1 cellular context compared by ENCODE assay signal in the genomic region with DNA sequence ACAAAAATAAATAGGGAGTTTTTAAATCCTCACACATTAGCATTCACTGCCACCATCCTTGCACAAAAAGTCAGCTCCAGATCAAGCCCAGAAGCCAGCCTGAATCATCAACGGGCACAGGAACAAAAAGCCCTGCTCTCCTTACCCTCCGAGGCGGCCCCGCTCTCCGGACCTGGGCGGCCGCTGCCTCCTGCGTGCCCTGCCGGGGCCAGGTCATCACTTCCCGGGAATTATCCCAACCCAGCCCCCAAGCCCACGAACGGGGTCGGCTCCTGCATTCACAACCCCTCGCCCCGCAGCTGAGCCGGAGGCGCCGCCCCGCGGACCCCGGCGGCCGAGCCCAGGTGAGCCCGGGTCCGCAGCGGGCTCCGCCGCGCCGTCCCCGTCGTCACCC.
TF ChIP-seq lines count a peak whose summit lies in the region.

No MANE protein-coding gene starts in this region.

TF ChIP-seq in endothelial cell of umbilical vein, 7 proteins besides CTCF, POLR2A, EP300 and RAD21:
- no peak for TF ChIP-seq FOS (IDR thresholded peaks at IDR 0.05; ENCODE audit: borderline replicate concordance, insufficient read depth, low read length)
- no peak for TF ChIP-seq POLR2AphosphoS5 (IDR thresholded peaks at IDR 0.05; ENCODE audit: insufficient read depth, low read depth, low read length)
- no peak for TF ChIP-seq JUN (IDR thresholded peaks at IDR 0.05; ENCODE audit: borderline replicate concordance, insufficient read depth, insufficient read length, low read depth)
- TF ChIP-seq, protein P1, sequence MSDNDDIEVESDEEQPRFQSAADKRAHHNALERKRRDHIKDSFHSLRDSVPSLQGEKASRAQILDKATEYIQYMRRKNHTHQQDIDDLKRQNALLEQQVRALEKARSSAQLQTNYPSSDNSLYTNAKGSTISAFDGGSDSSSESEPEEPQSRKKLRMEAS (IDR thresholded peaks at IDR 0.05; ENCODE audit: insufficient read depth, insufficient read length), result no peak
- no peak for TF ChIP-seq EZH2 (IDR thresholded peaks at IDR 0.05; ENCODE audit: borderline replicate concordance, low read depth, low read length, severe bottlenecking)
- TF ChIP-seq MYC (IDR thresholded peaks at IDR 0.05; ENCODE audit: low read depth, low read length), result no peak
- no peak for TF ChIP-seq GATA2 (IDR thresholded peaks at IDR 0.05; ENCODE audit: insufficient read depth, insufficient read length, low read depth, low read length)
